In the genomic region with DNA sequence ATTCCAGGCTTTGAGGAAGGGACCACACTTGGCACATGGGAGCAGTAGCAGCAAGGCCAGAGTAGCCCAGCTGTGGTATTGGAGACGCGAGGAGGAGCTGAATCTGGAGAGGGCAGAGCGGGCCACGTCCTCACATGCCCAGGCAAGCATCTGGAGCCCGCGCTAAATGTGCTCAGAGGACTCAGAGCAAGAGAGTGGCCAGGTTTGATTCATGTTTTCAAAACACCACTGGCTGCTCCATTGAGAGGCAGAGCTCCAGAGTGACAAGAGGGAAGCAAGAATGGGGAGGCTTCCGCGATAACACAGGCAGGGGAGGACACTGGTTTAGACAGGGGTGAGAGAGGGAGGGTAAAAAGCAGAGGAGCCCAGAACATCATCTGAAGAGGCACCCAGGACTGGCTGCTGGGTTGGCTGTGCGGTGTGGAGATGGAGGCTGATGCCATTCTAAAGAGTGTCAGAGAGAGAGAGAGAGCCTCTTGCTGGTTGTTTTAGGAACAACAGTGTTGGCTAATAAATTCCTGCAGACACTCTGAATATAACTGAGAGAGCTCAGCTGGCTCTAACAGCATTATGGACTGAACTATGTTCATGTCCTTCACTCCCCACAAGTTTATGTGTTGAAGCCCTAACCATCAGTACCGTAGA, we compare ENCODE assay signal across 8 cellular contexts. TPM values are rescaled to one million over a fixed set of nuclear protein-coding genes. Genes with fewer than 3 reads are reported as not detected.
DNase-seq lines count a peak whose midpoint lies in the region; ATAC-seq and TF ChIP-seq lines count a peak whose summit lies in the region.

No MANE protein-coding gene starts in this region.

- H3K36me3 Mint-ChIP-seq in natural killer cell, result peaks cover 6% of the 10 kb centered on the region

- in situ Hi-C loops in HAP-1 (cut with MboI; ENCODE audit: low sequenced_read_pairs), result no loop called here

- no peaks in the 10 kb centered on the region for H3K27me3 ChIP-seq in NT2/D1 (ENCODE audit: insufficient read depth, insufficient read length)
- no peaks in the 10 kb centered on the region for H3K27me3 ChIP-seq in uterus
- no peaks in the 10 kb centered on the region for H3K27me3 ChIP-seq in HAP-1 (ENCODE audit: low read depth)

- intact Hi-C loops in natural killer cell (cut with micrococcal nuclease), result no loop called here
- intact Hi-C loops in uterus (cut with DNase I; ENCODE audit: low total_unique reads), result no loop called here

- TF ChIP-seq CTCF in C4-2B (conservative IDR thresholded peaks at IDR 0.05) (peak; percentile 31), epithelial cell of proximal tubule (conservative IDR thresholded peaks at IDR 0.05; ENCODE audit: low read depth, low read length) (peak; percentile 56), natural killer cell (IDR thresholded peaks at IDR 0.05) (no peak), uterus (IDR thresholded peaks at IDR 0.05) (no peak)

- peaks cover 22 to 23% of the 10 kb centered on the region in 2 donors for H3K4me1 Mint-ChIP-seq in natural killer cell

- H3K27me3 Mint-ChIP-seq in natural killer cell (ENCODE audit: low read depth in 2 of 2), result no peaks in the 10 kb centered on the region

- H3K36me3 ChIP-seq in NT2/D1 (ENCODE audit: insufficient read depth, insufficient read length, low read length) (no peaks in the 10 kb centered on the region), uterus (no peaks in the 10 kb centered on the region), HAP-1 (replicated peaks) (no peaks in the 10 kb centered on the region)

- no peak overlapping the region for H3K9ac ChIP-seq in NT2/D1 (ENCODE audit: insufficient read length, low read depth)

- no peak overlapping the region for H3K4me3 Mint-ChIP-seq in natural killer cell

- H3K9me3 Mint-ChIP-seq in natural killer cell, result peaks cover 0 to 3% of the 10 kb centered on the region in 2 donors

- peak overlapping the region in 1 of 2 donors; percentile 13 for H3K27ac Mint-ChIP-seq in natural killer cell

- H3K4me3 ChIP-seq in NT2/D1 (ENCODE audit: insufficient read length, low read depth) (no peak overlapping the region), epithelial cell of proximal tubule (ENCODE audit: low read depth, low read length) (no peak overlapping the region), uterus (no peak overlapping the region), HAP-1 (no peak overlapping the region)

- peak; percentile 58 for ATAC-seq in GM19438 (IDR thresholded peaks at IDR 0.05; ENCODE audit: low read depth, unreplicated experiment)
- ATAC-seq in natural killer cell, result peak; percentile 42 to 68 (median 66)

- H3K4me1 ChIP-seq in NT2/D1 (ENCODE audit: insufficient read depth, insufficient read length) (no peaks in the 10 kb centered on the region), uterus (no peaks in the 10 kb centered on the region), HAP-1 (no peaks in the 10 kb centered on the region)

- H3K27ac ChIP-seq in C4-2B, result no peak overlapping the region
- H3K27ac ChIP-seq in uterus, result no peak overlapping the region

- no peaks in the 10 kb centered on the region for H3K9me3 ChIP-seq in NT2/D1 (ENCODE audit: insufficient read depth, low read length)
- H3K9me3 ChIP-seq in uterus, result no peaks in the 10 kb centered on the region
- H3K9me3 ChIP-seq in HAP-1, result no peaks in the 10 kb centered on the region

- TF ChIP-seq POLR2A in uterus (IDR thresholded peaks at IDR 0.05), result no peak

- DNase-seq in NT2/D1 (ENCODE audit: low read depth, low spot score) (peak; percentile 20), epithelial cell of proximal tubule (ENCODE audit: low read depth) (no peak), natural killer cell (no peak), uterus (no peak), HAP-1 (ENCODE audit: low spot score in 2 of 2) (no peak), ureter (ENCODE audit: low spot score) (no peak)

RNA-seq across cellular contexts. Expression of a gene that starts 32.3 kb away (rescaled TPM):
- 19.6 and 30.1 TPM in 2 replicates for total RNA-seq in epithelial cell of proximal tubule
- total RNA-seq in natural killer cell, result 1 to 10 TPM; 6.7 to 8.9 (median 8.2) TPM
- 10 to 100 TPM; 12.4 to 22.5 (median 16.5) TPM for total RNA-seq in uterus
- total RNA-seq in ureter, result 22.8 TPM

Comparison
In these comparisons a context has a peak if more than half of its experiments do, and no peak if none do; other contexts are left out.
1. CTCF ChIP-seq: peak in C4-2B (single experiment) and epithelial cell of proximal tubule (single experiment); none in natural killer cell (single experiment) and uterus (0 of 4).